ENCODE assay signal across 9 cellular contexts in the genomic region with DNA sequence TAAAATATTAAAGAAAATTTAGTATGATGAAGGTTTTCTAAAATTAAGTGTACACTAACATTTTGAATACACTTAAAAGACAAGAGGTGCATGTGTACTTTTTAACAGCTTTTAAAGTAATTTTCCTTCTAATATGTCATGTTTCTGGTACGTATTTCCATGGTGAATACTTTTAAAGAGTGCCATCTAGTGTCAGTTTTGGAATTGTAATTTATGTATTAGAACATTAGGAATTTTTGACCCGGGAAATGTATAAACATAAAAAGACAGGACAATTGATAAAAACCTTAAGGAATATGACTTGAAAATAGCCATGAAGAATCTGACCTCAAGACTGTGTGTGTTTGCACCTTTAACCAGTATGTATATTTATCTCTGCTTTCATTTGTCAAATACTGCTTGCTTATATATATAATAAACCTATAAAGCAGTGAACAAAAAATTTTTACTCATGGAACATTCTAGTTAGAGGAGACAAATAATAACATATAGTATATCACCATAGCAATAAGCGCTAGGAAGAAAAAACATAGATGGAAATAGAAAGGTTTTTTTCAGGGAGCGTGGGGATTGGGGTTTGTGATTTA. TPM values are rescaled to one million over a fixed set of nuclear protein-coding genes. Genes with fewer than 3 reads are reported as not detected.
DNase-seq lines count a peak whose midpoint lies in the region; ATAC-seq and TF ChIP-seq lines count a peak whose summit lies in the region.
"Had no signal": no experiment of that assay in that cellular context is flagged by ENCODE, and none has a peak within 500 bp of the region (broad histone marks: within the 10 kb centered on the region; RNA-seq: fewer than 3 reads in every experiment).

No MANE protein-coding gene starts in this region.

- H3K4me3 ChIP-seq in AG10803 (ENCODE audit: low read length) (no peak overlapping the region), PC-3 (ENCODE audit: low read length) (no peak overlapping the region), fibroblast of mammary gland (ENCODE audit: control insufficient read depth, low read depth, low read length) (no peak overlapping the region), smooth muscle cell (no peak overlapping the region)
- H3K4me3 ChIP-seq: HAP-1 had no signal

- no peaks in the 10 kb centered on the region for H3F3A ChIP-seq in PC-3 (ENCODE audit: low read length, unreplicated experiment)
- H3F3A ChIP-seq in smooth muscle cell (ENCODE audit: low read depth): no peaks in the 10 kb centered on the region

- ATAC-seq in PC-3 (no peak), HG03520 (IDR thresholded peaks at IDR 0.05; ENCODE audit: unreplicated experiment) (no peak), HG02759 (IDR thresholded peaks at IDR 0.05; ENCODE audit: unreplicated experiment) (no peak), GM21529 (IDR thresholded peaks at IDR 0.05; ENCODE audit: unreplicated experiment) (no peak)

- H3K4me1 ChIP-seq in PC-3 (ENCODE audit: insufficient read depth, low read length): peaks cover 37% of the 10 kb centered on the region
- H3K4me1 ChIP-seq in smooth muscle cell (ENCODE audit: low read depth): no peaks in the 10 kb centered on the region

- no peaks in the 10 kb centered on the region for H4K20me1 ChIP-seq in PC-3 (ENCODE audit: low read length)
- H4K20me1 ChIP-seq in smooth muscle cell (ENCODE audit: low read depth): no peaks in the 10 kb centered on the region

- no peak overlapping the region for H3K4me2 ChIP-seq in PC-3 (ENCODE audit: low read length)
- no peak overlapping the region for H3K4me2 ChIP-seq in smooth muscle cell

- CTCF ChIA-PET in PC-3 (lab: Charles Lee): interaction anchor here (0.5 to 0.7 kb wide), 2 partner anchors 38 to 219 kb away, joined by 4 read pairs; no protein-coding TSS in a partner anchor

- POLR2A ChIA-PET in PC-3 (lab: Charles Lee; ENCODE audit: unreplicated experiment): no interaction called here

- H3K79me2 ChIP-seq in PC-3 (ENCODE audit: low read length) (peaks cover 28% of the 10 kb centered on the region), smooth muscle cell (ENCODE audit: low read depth) (peaks cover 13% of the 10 kb centered on the region)

- H3K27ac ChIP-seq in PC-3 (ENCODE audit: low read length) (no peak overlapping the region), smooth muscle cell (ENCODE audit: low read depth) (no peak overlapping the region)

- peak; percentile 40 for DNase-seq in AG10803 (ENCODE audit: low read depth)
- peak; percentile 23 for DNase-seq in GM20000 (ENCODE audit: low spot score)
- DNase-seq in PC-3: peak; percentile 64
- DNase-seq in fibroblast of mammary gland (ENCODE audit: low read depth): peak; percentile 56
- DNase-seq in smooth muscle cell (lab: John Stamatoyannopoulos, UW; ENCODE audit: unreplicated experiment): no peak

- no peak overlapping the region for H2AFZ ChIP-seq in PC-3 (ENCODE audit: low read length)
- H2AFZ ChIP-seq in smooth muscle cell (ENCODE audit: low read depth): no peak overlapping the region

- intact Hi-C loops in PC-3 (cut with micrococcal nuclease): loop anchor here (10.0 kb wide), 3 partner anchors 191 to 489 kb away; no protein-coding TSS in a partner anchor

- no peaks in the 10 kb centered on the region for H3K9me2 ChIP-seq in PC-3 (replicated peaks; ENCODE audit: low read length)

- H3K27me3 ChIP-seq in PC-3 (ENCODE audit: low read length): no peaks in the 10 kb centered on the region
- no peaks in the 10 kb centered on the region for H3K27me3 ChIP-seq in smooth muscle cell (ENCODE audit: low read depth)

- TF ChIP-seq CTCF in AG10803 (conservative IDR thresholded peaks at IDR 0.05; ENCODE audit: low read length): peak; percentile 59
- no peak for TF ChIP-seq CTCF in GM20000 (IDR thresholded peaks at IDR 0.05; ENCODE audit: extremely low read depth, missing control alignments)
- TF ChIP-seq CTCF in PC-3 (conservative IDR thresholded peaks at IDR 0.05; ENCODE audit: low read depth, low read length): peak; percentile 65
- peak; percentile 41 for TF ChIP-seq CTCF in fibroblast of mammary gland (conservative IDR thresholded peaks at IDR 0.05; ENCODE audit: control insufficient read depth, insufficient read depth, low read depth, low read length)
- peak; percentile 50 for TF ChIP-seq CTCF in smooth muscle cell (IDR thresholded peaks at IDR 0.05; ENCODE audit: borderline replicate concordance, insufficient read depth, poor library complexity, severe bottlenecking)

- H3K9ac ChIP-seq in PC-3 (ENCODE audit: low read length): no peak overlapping the region
- no peak overlapping the region for H3K9ac ChIP-seq in smooth muscle cell (ENCODE audit: low read depth)

- WGBS in smooth muscle cell (ENCODE audit: low lambda C conversion rate): 72% methylated on average over 4 of the region's 4 CpGs

- H3K9me3 ChIP-seq in PC-3 (ENCODE audit: low read length): no peaks in the 10 kb centered on the region
- H3K9me3 ChIP-seq in smooth muscle cell (replicated peaks; ENCODE audit: low read depth): no peaks in the 10 kb centered on the region
- H3K9me3 ChIP-seq: HAP-1 had no signal

- no peaks in the 10 kb centered on the region for H3K36me3 ChIP-seq in PC-3 (ENCODE audit: low read depth, low read length)
- no peaks in the 10 kb centered on the region for H3K36me3 ChIP-seq in smooth muscle cell (ENCODE audit: low read depth)

- no TSS peak for BruUV-seq in PC-3 (replicated peaks; lab: Mats Ljungman, UMichigan)

RNA-seq across cellular contexts. Expression of a gene that starts 7.2 kb away (rescaled TPM):
- 12.1 and 15.4 TPM in 2 replicates for total RNA-seq in PC-3 (2014; rRNA removed)
- 10.5 and 22.3 TPM in 2 replicates for total RNA-seq in smooth muscle cell
- 4.2 and 5.6 TPM in 2 replicates for polyA plus RNA-seq in smooth muscle cell

RNA-seq across cellular contexts. Expression of a gene that starts 7.3 kb away (rescaled TPM):
- total RNA-seq in PC-3 (2014; rRNA removed) (12.6 and 13.3 TPM in 2 replicates), smooth muscle cell (19.1 and 29.6 TPM in 2 replicates)
- polyA plus RNA-seq in smooth muscle cell: 23.6 and 27.9 TPM in 2 replicates
